Comparison of ENCODE assay signal across 22 cellular contexts in genomic region chr18:78719821-78720220, GRCh38.
DNase-seq lines count a peak whose midpoint lies in the region; ATAC-seq, FAIRE-seq and TF ChIP-seq lines count a peak whose summit lies in the region.
"Had no signal": no experiment of that assay in that cellular context is flagged by ENCODE, and none has a peak within 500 bp of the region (broad histone marks: within the 10 kb centered on the region; RNA-seq: fewer than 3 reads in every experiment).

No MANE protein-coding gene starts in this region.

- intact Hi-C loops in Right ventricle myocardium inferior (cut with DNase I), result no loop called here
- intact Hi-C loops in left cardiac atrium (cut with DNase I), result no loop called here
- intact Hi-C loops in left lung (cut with DNase I), result no loop called here
- intact Hi-C loops in sigmoid colon (cut with DNase I), result no loop called here

- H3K9me3 ChIP-seq in left lung (no peaks in the 10 kb centered on the region), sigmoid colon (no peaks in the 10 kb centered on the region)
- H3K9me3 ChIP-seq: BLaER1 had no signal

- ATAC-seq in Right ventricle myocardium inferior, result no peak
- ATAC-seq in left cardiac atrium, result no peak
- no peak for ATAC-seq in left lung
- no peak for ATAC-seq in GM18870 (IDR thresholded peaks at IDR 0.05; ENCODE audit: unreplicated experiment)
- ATAC-seq: CD8-positive, alpha-beta T cell; GM23338; HCT116 had no signal

- 93 to 97% methylated on average over 11 of the region's 11 CpGs for WGBS in sigmoid colon, 2 donors

- H3K27ac ChIP-seq in left lung, result no peak overlapping the region
- no peak overlapping the region for H3K27ac ChIP-seq in sigmoid colon
- H3K27ac ChIP-seq: BLaER1 had no signal

- no peak overlapping the region for H3K4me3 ChIP-seq in left lung
- no peak overlapping the region for H3K4me3 ChIP-seq in sigmoid colon
- H3K4me3 ChIP-seq: BLaER1, GM23338 had no signal

- H3K36me3 ChIP-seq in left lung (no peaks in the 10 kb centered on the region), sigmoid colon (no peaks in the 10 kb centered on the region)
- H3K36me3 ChIP-seq: BLaER1 had no signal

- FAIRE-seq in D721Med (lab: Jason Lieb, UNC), result no peak
- FAIRE-seq: GM12892, GM18507, HTR-8/SVneo had no signal

- no peak for TF ChIP-seq EP300 in sigmoid colon (IDR thresholded peaks at IDR 0.05)

- TF ChIP-seq POLR2A in sigmoid colon (IDR thresholded peaks at IDR 0.05), result no peak

- TF ChIP-seq CTCF in left lung (IDR thresholded peaks at IDR 0.05) (no peak), sigmoid colon (IDR thresholded peaks at IDR 0.05) (no peak), D721Med (IDR thresholded peaks at IDR 0.05; ENCODE audit: insufficient read depth, missing control alignments) (no peak)

- H3K4me1 ChIP-seq in left lung (no peaks in the 10 kb centered on the region), sigmoid colon (peaks cover 0 to 14% (median 12%) of the 10 kb centered on the region in 4 donors)
- H3K4me1 ChIP-seq: BLaER1 had no signal

- H3K27me3 ChIP-seq in left lung (peaks cover 0 to 44% of the 10 kb centered on the region in 2 donors), sigmoid colon (no peaks in the 10 kb centered on the region)
- H3K27me3 ChIP-seq: BLaER1 had no signal

- DNase-seq in Right ventricle myocardium inferior (ENCODE audit: missing footprints), result peak; percentile 20
- DNase-seq in left cardiac atrium, result no peak
- peak; percentile 15 to 45 for DNase-seq in left lung
- peak; percentile 30 for DNase-seq in sigmoid colon
- no peak for DNase-seq in foreskin melanocyte
- no peak for DNase-seq in D721Med (ENCODE audit: insufficient read length, low spot score)
- DNase-seq: 8988T; CD8-positive, alpha-beta T cell; COR-L47; DMS153; DMS79; GDM1; H7; HFFc6; IMR-90 had no signal

Comparison
In these comparisons a context has a peak if more than half of its experiments do, and no peak if none do; other contexts are left out.
1. DNase-seq: peak in Right ventricle myocardium inferior (single experiment), left lung (2 of 2) and sigmoid colon (single experiment); none in left cardiac atrium (single experiment), foreskin melanocyte (single experiment) and D721Med (single experiment).